Comparison of ENCODE assay signal across 1 cellular context in genomic region chr1:54819733-54820132, GRCh38.
A peak's percentile ranks its signal among the peaks of the same experiment; 100 is the strongest.
TF ChIP-seq lines count a peak whose summit lies in the region.

No MANE protein-coding gene starts in this region.

TF ChIP-seq in K562, 482 proteins besides CTCF, POLR2A, EP300 and RAD21:
- TF ChIP-seq ZNF512 (tag; IDR thresholded peaks at IDR 0.05) (peak; percentile 92), HNRNPUL1 (IDR thresholded peaks at IDR 0.05; ENCODE audit: low read length) (no peak), RHOXF2B (CRISPR knock-in tag; conservative IDR thresholded peaks at IDR 0.05) (no peak)
TF ChIP-seq in K562: peak in this region for 1.
